ENCODE assay signal across 9 cellular contexts in genomic region chr10:22505923-22506685, GRCh38.
DNase-seq lines count a peak whose midpoint lies in the region; ATAC-seq, FAIRE-seq and TF ChIP-seq lines count a peak whose summit lies in the region.
"Had no signal": no experiment of that assay in that cellular context is flagged by ENCODE, and none has a peak within 500 bp of the region (broad histone marks: within the 10 kb centered on the region; RNA-seq: fewer than 3 reads in every experiment).

No MANE protein-coding gene starts in this region.

- peak; percentile 30 for DNase-seq in NOMO-1 treated with DMSO at 0.1 percent for 48 hours (lab: John Stamatoyannopoulos, UW; ENCODE audit: unreplicated experiment)
- peak; percentile 47 for DNase-seq in activated naive CD8-positive, alpha-beta T cell treated with anti-CD3 and anti-CD28 coated beads, Interleukin-2, amount 50 U/mL, for 24 hours
- DNase-seq in stimulated activated CD4-positive, alpha-beta T cell treated with anti-CD3 and anti-CD28 coated beads, TNF-alpha, amount 100 ng/mL, for 4 hours (ENCODE audit: low read depth in 3 of 3): peak; percentile 9 to 37 (median 23)
- DNase-seq in ureter (ENCODE audit: low spot score): no peak
- DNase-seq in DMS53 (lab: John Stamatoyannopoulos, UW): no peak
- DNase-seq in pancreas: no peak

- peak overlapping the region; percentile 50 for H3K4me3 Mint-ChIP-seq in activated naive CD8-positive, alpha-beta T cell treated with anti-CD3 and anti-CD28 coated beads, Interleukin-2, amount 50 U/mL, for 24 hours

- peaks cover 2% of the 10 kb centered on the region for H3K36me3 Mint-ChIP-seq in activated naive CD8-positive, alpha-beta T cell treated with anti-CD3 and anti-CD28 coated beads, Interleukin-2, amount 50 U/mL, for 24 hours (ENCODE audit: low read depth)

- no peaks in the 10 kb centered on the region for H3K27me3 ChIP-seq in pancreas

- H3K4me1 ChIP-seq in pancreas: no peaks in the 10 kb centered on the region

- H3K27ac ChIP-seq in pancreas: no peak overlapping the region
- H3K27ac ChIP-seq: skin epidermis had no signal

- H3K36me3 ChIP-seq in pancreas: no peaks in the 10 kb centered on the region

- H3K4me3 ChIP-seq in pancreas: no peak overlapping the region
- H3K4me3 ChIP-seq: skin epidermis had no signal

- H3K27me3 Mint-ChIP-seq in activated naive CD8-positive, alpha-beta T cell treated with anti-CD3 and anti-CD28 coated beads, Interleukin-2, amount 50 U/mL, for 24 hours: peaks cover 8% of the 10 kb centered on the region

- FAIRE-seq in pancreas (lab: Jason Lieb, UNC): no peak

- H3K9me3 ChIP-seq in pancreas: no peaks in the 10 kb centered on the region

- H3K9me3 Mint-ChIP-seq in activated naive CD8-positive, alpha-beta T cell treated with anti-CD3 and anti-CD28 coated beads, Interleukin-2, amount 50 U/mL, for 24 hours: peaks cover 7% of the 10 kb centered on the region

- no peak overlapping the region for H3K27ac Mint-ChIP-seq in activated naive CD8-positive, alpha-beta T cell treated with anti-CD3 and anti-CD28 coated beads, Interleukin-2, amount 50 U/mL, for 24 hours

- TF ChIP-seq CTCF in pancreas (IDR thresholded peaks at IDR 0.05): no peak

- 66 to 72% methylated on average over 11 of the region's 11 CpGs for WGBS in pancreas, 2 donors

- intact Hi-C loops in pancreas (cut with DNase I): no loop called here

- ATAC-seq in GM19035 (IDR thresholded peaks at IDR 0.05; ENCODE audit: unreplicated experiment) (peak; percentile 59), GM18517 (IDR thresholded peaks at IDR 0.05; ENCODE audit: unreplicated experiment) (no peak), pancreas (no peak)
- peak; percentile 86 for ATAC-seq in activated naive CD8-positive, alpha-beta T cell treated with anti-CD3 and anti-CD28 coated beads, Interleukin-2, amount 50 U/mL, for 24 hours

- peaks cover 16% of the 10 kb centered on the region for H3K4me1 Mint-ChIP-seq in activated naive CD8-positive, alpha-beta T cell treated with anti-CD3 and anti-CD28 coated beads, Interleukin-2, amount 50 U/mL, for 24 hours

Comparison
In these comparisons a context has a peak if more than half of its experiments do, and no peak if none do; other contexts are left out.
1. ATAC-seq: peak in GM19035 (single experiment) and activated naive CD8-positive, alpha-beta T cell treated with anti-CD3 and anti-CD28 coated beads, Interleukin-2, amount 50 U/mL, for 24 hours (single experiment); none in GM18517 (single experiment) and pancreas (0 of 4).
2. DNase-seq: peak in NOMO-1 treated with DMSO at 0.1 percent for 48 hours (single experiment), activated naive CD8-positive, alpha-beta T cell treated with anti-CD3 and anti-CD28 coated beads, Interleukin-2, amount 50 U/mL, for 24 hours (single experiment) and stimulated activated CD4-positive, alpha-beta T cell treated with anti-CD3 and anti-CD28 coated beads, TNF-alpha, amount 100 ng/mL, for 4 hours (3 of 3); none in ureter (single experiment), DMS53 (single experiment) and pancreas (0 of 6).